Comparison of ENCODE assay signal across 14 cellular contexts in the genomic region with DNA sequence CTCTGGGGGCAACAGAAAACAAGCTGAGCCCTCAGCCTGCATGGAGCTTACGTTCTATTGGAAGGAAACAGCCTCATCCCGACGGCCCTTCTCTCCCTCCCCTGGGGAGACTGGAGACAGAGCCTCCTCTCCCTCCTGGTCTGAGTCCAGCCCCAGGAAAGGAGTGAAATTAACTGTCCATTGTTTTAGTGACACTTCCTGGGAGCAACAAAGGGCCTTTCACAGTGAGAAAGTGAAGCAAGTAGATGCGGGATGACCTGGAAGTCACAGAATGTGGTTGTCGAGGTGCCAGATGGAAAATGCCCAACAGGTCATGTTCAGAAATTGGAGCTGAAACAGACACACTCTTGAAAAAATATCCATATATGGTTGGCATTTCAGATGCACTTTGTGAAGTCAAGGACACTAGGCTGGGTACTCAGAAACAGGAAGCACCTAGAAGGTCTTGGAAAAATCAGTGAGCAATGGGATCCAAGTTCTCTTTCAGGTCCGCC.
A peak's percentile ranks its signal among the peaks of the same experiment; 100 is the strongest.
DNase-seq lines count a peak whose midpoint lies in the region; ATAC-seq and TF ChIP-seq lines count a peak whose summit lies in the region.
"Had no signal": no experiment of that assay in that cellular context is flagged by ENCODE, and none has a peak within 500 bp of the region (broad histone marks: within the 10 kb centered on the region; RNA-seq: fewer than 3 reads in every experiment).

No MANE protein-coding gene starts in this region.

- H2AFZ ChIP-seq in GM23338 = peak overlapping the region; percentile 43; the same call in 1 of the 2 replicates
- H2AFZ ChIP-seq in mammary epithelial cell (ENCODE audit: low read depth, low read length) = peak overlapping the region; percentile 55
- H2AFZ ChIP-seq in neuronal stem cell (ENCODE audit: low read length) = no peak overlapping the region

- H3K4ac ChIP-seq in neuronal stem cell (ENCODE audit: low read length) = no peak overlapping the region

- H3K4me1 ChIP-seq in GM23338 (ENCODE audit: insufficient read depth) (peaks cover 10% of the 10 kb centered on the region), mammary epithelial cell (ENCODE audit: insufficient read depth, low read length) (peaks cover 15% of the 10 kb centered on the region), neuronal stem cell (ENCODE audit: control insufficient read depth in 2 of 2, insufficient read depth in 1 of 2, low read depth in 1 of 2, low read length in 2 of 2) (peaks cover 0 to 4% of the 10 kb centered on the region in 2 donors)

- H3K4me3 ChIP-seq in GM23338 (no peak overlapping the region), mammary epithelial cell (replicated peaks in 1 of 3; ENCODE audit: insufficient read depth in 1 of 3, low read depth in 2 of 3, low read length in 3 of 3) (no peak overlapping the region), neuronal stem cell (ENCODE audit: low read length in 2 of 2) (no peak overlapping the region)

- peaks cover 18% of the 10 kb centered on the region for H3K27me3 Mint-ChIP-seq in GM23338 (ENCODE audit: insufficient read depth, low read depth, poor library complexity)
- no peaks in the 10 kb centered on the region for H3K27me3 Mint-ChIP-seq in chondrocyte (ENCODE audit: low read depth)

- 28% methylated on average over 6 of the region's 6 CpGs for WGBS in mammary epithelial cell (ENCODE audit: low coverage, missing lambda C conversion rate)
- no CpG with 5 or more reads among the region's 6 CpGs for WGBS in neuronal stem cell (ENCODE audit: extremely low coverage in 2 of 2, insufficient read length in 2 of 2, insufficient replicate concordance in 1 of 2), 2 donors

- H3K27ac Mint-ChIP-seq in GM23338 = no peak overlapping the region
- no peak overlapping the region for H3K27ac Mint-ChIP-seq in chondrocyte (ENCODE audit: unreplicated experiment)
- H3K27ac Mint-ChIP-seq: B cell; CD4-positive, alpha-beta T cell had no signal

- H3K9me2 ChIP-seq in GM23338 (ENCODE audit: insufficient read depth) = peaks cover 12% of the 10 kb centered on the region; the same call in 1 of the 2 replicates

- no peak overlapping the region for H3K9ac ChIP-seq in mammary epithelial cell (ENCODE audit: insufficient read depth, low read length)
- H3K9ac ChIP-seq in neuronal stem cell (ENCODE audit: low read depth, low read length, poor library complexity) = no peak overlapping the region

- in situ Hi-C loops in mammary epithelial cell (cut with MboI; ENCODE audit: low sequenced_read_pairs in 2 of 2) = no loop called here

- no peak overlapping the region for H3K14ac ChIP-seq in neuronal stem cell (ENCODE audit: low read length)

- H3K4me2 ChIP-seq in GM23338 (no peak overlapping the region), mammary epithelial cell (ENCODE audit: insufficient read depth, low read depth, low read length) (no peak overlapping the region), neuronal stem cell (ENCODE audit: insufficient read depth, low read length, poor library complexity, severe bottlenecking) (no peak overlapping the region)

- H2AK5ac ChIP-seq in neuronal stem cell (ENCODE audit: low read depth, low read length) = no peak overlapping the region

- H4K20me1 ChIP-seq in GM23338 (replicated peaks; ENCODE audit: insufficient read depth) (no peaks in the 10 kb centered on the region), mammary epithelial cell (ENCODE audit: insufficient read depth, low read length) (no peaks in the 10 kb centered on the region)

- H4K91ac ChIP-seq in neuronal stem cell (ENCODE audit: low read depth, low read length, poor library complexity) = no peak overlapping the region

- H3K79me1 ChIP-seq in neuronal stem cell (ENCODE audit: low read depth, low read length) = no peaks in the 10 kb centered on the region

- H3K27me3 ChIP-seq in GM23338 (ENCODE audit: insufficient read depth) (no peaks in the 10 kb centered on the region), mammary epithelial cell (ENCODE audit: insufficient read depth, low read length) (no peaks in the 10 kb centered on the region), neuronal stem cell (ENCODE audit: control insufficient read depth in 3 of 3, insufficient read depth in 3 of 3, low read depth in 1 of 3, low read length in 3 of 3) (peaks cover 0 to 2% (median 0%) of the 10 kb centered on the region in 3 experiments)

- no peak for TF ChIP-seq CTCF in GM23338 (conservative IDR thresholded peaks at IDR 0.05; ENCODE audit: low read depth in 2 of 2)
- no peak for TF ChIP-seq CTCF in mammary epithelial cell (conservative IDR thresholded peaks at IDR 0.05 in 1 of 2, IDR thresholded peaks at IDR 0.05 in 1 of 2; ENCODE audit: extremely low read depth in 1 of 2, insufficient read depth in 1 of 2, low read depth in 1 of 2, low read length in 2 of 2)
- TF ChIP-seq CTCF in chondrocyte (IDR thresholded peaks at IDR 0.05) = no peak

- peaks cover 17% of the 10 kb centered on the region for H3K4me1 Mint-ChIP-seq in GM23338
- peaks cover 44% of the 10 kb centered on the region for H3K4me1 Mint-ChIP-seq in chondrocyte (ENCODE audit: low read depth)
- H3K4me1 Mint-ChIP-seq: B cell, IgD-negative memory B cell had no signal

- BruUV-seq in mammary epithelial cell (replicated peaks; lab: Mats Ljungman, UMichigan) = no TSS peak

- no peak overlapping the region for H3K18ac ChIP-seq in neuronal stem cell (ENCODE audit: low read length)

- peak overlapping the region; percentile 83 for H2BK5ac ChIP-seq in neuronal stem cell (ENCODE audit: low read length)

- H2BK120ac ChIP-seq in neuronal stem cell (ENCODE audit: low read depth, low read length) = no peak overlapping the region

- no peak overlapping the region for H2BK12ac ChIP-seq in neuronal stem cell (ENCODE audit: low read length)

- no peaks in the 10 kb centered on the region for H3F3A ChIP-seq in GM23338 (replicated peaks; ENCODE audit: low read depth)

- CTCF ChIA-PET in mammary epithelial cell (lab: Charles Lee; ENCODE audit: low non-redundant PET) = no interaction called here

- dilution Hi-C loops in mammary epithelial cell (cut with HindIII; ENCODE audit: low sequenced_read_pairs) = no loop called here

- DNase-seq in GM23338 (ENCODE audit: low spot score) (no peak), RPMI7951 (ENCODE audit: low read depth) (peak; percentile 48), mammary epithelial cell (peak; percentile 24), neuronal stem cell (ENCODE audit: low spot score) (no peak), NCI-H2196 treated with DMSO at 0.1 percent for 48 hours (lab: John Stamatoyannopoulos, UW; ENCODE audit: unreplicated experiment) (no peak), middle frontal gyrus (ENCODE audit: extremely low spot score, low spot score) (no peak), chondrocyte (ENCODE audit: low spot score) (no peak)
- DNase-seq: C1 segment of cervical spinal cord; CD4-positive, alpha-beta T cell; DMS79 had no signal

- H3K9me3 ChIP-seq in mammary epithelial cell (replicated peaks; ENCODE audit: insufficient read depth, low read length) (no peaks in the 10 kb centered on the region), neuronal stem cell (replicated peaks in 1 of 2; ENCODE audit: control insufficient read depth in 2 of 2, insufficient read depth in 1 of 2, low read depth in 1 of 2, low read length in 2 of 2) (no peaks in the 10 kb centered on the region)

- intact Hi-C loops in mammary epithelial cell (cut with micrococcal nuclease) = no loop called here

- H3K36me3 ChIP-seq in GM23338 (ENCODE audit: insufficient read depth) = no peaks in the 10 kb centered on the region
- no peaks in the 10 kb centered on the region for H3K36me3 ChIP-seq in mammary epithelial cell (ENCODE audit: insufficient read depth, low read length)
- H3K36me3 ChIP-seq in neuronal stem cell (replicated peaks in 1 of 2; ENCODE audit: control insufficient read depth in 2 of 2, insufficient read depth in 2 of 2, low read length in 2 of 2) = no peaks in the 10 kb centered on the region

- H2BK15ac ChIP-seq in neuronal stem cell (ENCODE audit: low read length) = no peak overlapping the region

- H4K8ac ChIP-seq in neuronal stem cell (ENCODE audit: low read depth, low read length) = no peak overlapping the region

- ATAC-seq in GM23338 (no peak), GM21576 (IDR thresholded peaks at IDR 0.05; ENCODE audit: unreplicated experiment) (no peak)
- ATAC-seq: HCT116 had no signal

- H3K4me3 Mint-ChIP-seq in GM23338 (no peak overlapping the region), chondrocyte (ENCODE audit: unreplicated experiment) (no peak overlapping the region)
- H3K4me3 Mint-ChIP-seq: B cell; CD4-positive, alpha-beta T cell had no signal

- H3K27ac ChIP-seq in GM23338 (ENCODE audit: low read depth) = no peak overlapping the region
- no peak overlapping the region for H3K27ac ChIP-seq in mammary epithelial cell (ENCODE audit: insufficient read depth, low read depth, low read length)
- H3K27ac ChIP-seq in neuronal stem cell (replicated peaks; ENCODE audit: low read length) = no peak overlapping the region

- H3K9me3 Mint-ChIP-seq in GM23338 = peaks cover 3% of the 10 kb centered on the region; the same call in 2 of the 3 replicates
- H3K9me3 Mint-ChIP-seq in chondrocyte (ENCODE audit: low read depth) = no peaks in the 10 kb centered on the region
- H3K9me3 Mint-ChIP-seq: CD4-positive, alpha-beta T cell; IgD-negative memory B cell had no signal

- H3K23ac ChIP-seq in neuronal stem cell (ENCODE audit: low read depth, low read length, poor library complexity) = no peak overlapping the region

- H3K36me3 Mint-ChIP-seq in GM23338 (ENCODE audit: low read depth) (peaks cover 6% of the 10 kb centered on the region; the same call in 1 of the 3 replicates), chondrocyte (ENCODE audit: low read depth) (no peaks in the 10 kb centered on the region)

- no peaks in the 10 kb centered on the region for H3K79me2 ChIP-seq in GM23338 (replicated peaks; ENCODE audit: insufficient read depth)
- H3K79me2 ChIP-seq in mammary epithelial cell (ENCODE audit: insufficient read depth, low read length) = no peaks in the 10 kb centered on the region

TF ChIP-seq in GM23338, 12 proteins besides CTCF, POLR2A, EP300 and RAD21 (continues in another document):
- no peak for TF ChIP-seq EZH2 (IDR thresholded peaks at IDR 0.05; ENCODE audit: low read depth, unreplicated experiment)

Comparison
In these comparisons a context has a peak if more than half of its experiments do, and no peak if none do; other contexts are left out.
1. DNase-seq: peak in RPMI7951 (single experiment) and mammary epithelial cell (single experiment); none in GM23338 (single experiment), neuronal stem cell (single experiment), NCI-H2196 treated with DMSO at 0.1 percent for 48 hours (single experiment), middle frontal gyrus (single experiment) and chondrocyte (single experiment).